ENCODE assay signal across 8 cellular contexts in genomic region chr9:128702445-128702948, GRCh38. TPM values are rescaled to one million over a fixed set of nuclear protein-coding genes. Genes with fewer than 3 reads are reported as not detected.
DNase-seq lines count a peak whose midpoint lies in the region; ATAC-seq and TF ChIP-seq lines count a peak whose summit lies in the region.

PKN3 (plus strand) TSS chr9:128702503; CDS start chr9:128702916, 413 bp downstream.

- no peaks in the 10 kb centered on the region for H3K4me1 Mint-ChIP-seq in Calu3 (ENCODE audit: low read depth, unreplicated experiment)

- intact Hi-C loops in Calu3 (cut with micrococcal nuclease; ENCODE audit: unreplicated experiment): no loop called here

- no peaks in the 10 kb centered on the region for H3K4me1 ChIP-seq in HUES48 (ENCODE audit: control insufficient read depth, insufficient read depth, low read length)
- H3K4me1 ChIP-seq in RWPE2 (ENCODE audit: insufficient read depth, poor library complexity, severe bottlenecking): no peaks in the 10 kb centered on the region
- no peaks in the 10 kb centered on the region for H3K4me1 ChIP-seq in foreskin keratinocyte
- peaks cover 5 to 6% of the 10 kb centered on the region in 2 donors for H3K4me1 ChIP-seq in neuronal stem cell (ENCODE audit: control insufficient read depth in 2 of 2, insufficient read depth in 1 of 2, low read depth in 1 of 2, low read length in 2 of 2)

- peak within 1 kb of the TSS; percentile 98 for H2AFZ ChIP-seq in neuronal stem cell (ENCODE audit: low read length)

- H3K36me3 Mint-ChIP-seq in Calu3 (ENCODE audit: insufficient read depth, unreplicated experiment): peaks cover 21% of the 10 kb centered on the region

- H3K27ac ChIP-seq in HUES48 (ENCODE audit: low read depth, low read length) (peak within 1 kb of the TSS; percentile 67), RWPE2 (ENCODE audit: poor library complexity, severe bottlenecking) (peak within 1 kb of the TSS; percentile 53), foreskin keratinocyte (peak within 1 kb of the TSS; percentile 41), neuronal stem cell (replicated peaks; ENCODE audit: low read length) (peak within 1 kb of the TSS; percentile 75), substantia nigra (ENCODE audit: low read depth, low read length, poor library complexity, severe bottlenecking) (peak within 1 kb of the TSS; percentile 30)

- no peaks in the 10 kb centered on the region for H3K27me3 Mint-ChIP-seq in Calu3 (ENCODE audit: unreplicated experiment)

- no TSS peak for BruUV-seq in Calu3 (replicated peaks; lab: Mats Ljungman, UMichigan)

- H3K4me2 ChIP-seq in neuronal stem cell (ENCODE audit: insufficient read depth, low read length, poor library complexity, severe bottlenecking): peak within 1 kb of the TSS; percentile 83

- H3K9ac ChIP-seq in HUES48 (ENCODE audit: low read depth, low read length) (peak within 1 kb of the TSS; percentile 63), neuronal stem cell (ENCODE audit: low read depth, low read length, poor library complexity) (peak within 1 kb of the TSS; percentile 94)

- no peak within 1 kb of the TSS for H4K91ac ChIP-seq in neuronal stem cell (ENCODE audit: low read depth, low read length, poor library complexity)

- peak within 1 kb of the TSS; percentile 96 for H3K18ac ChIP-seq in neuronal stem cell (ENCODE audit: low read length)

- H2BK15ac ChIP-seq in neuronal stem cell (ENCODE audit: low read length): peak within 1 kb of the TSS; percentile 33

- peak within 1 kb of the TSS; percentile 75 for H3K4me3 Mint-ChIP-seq in Calu3 (ENCODE audit: low read depth, unreplicated experiment)

- H3K4me3 ChIP-seq in HUES48 (ENCODE audit: low read depth, low read length) (peak within 1 kb of the TSS; percentile 81), RWPE2 (ENCODE audit: severe bottlenecking) (peak within 1 kb of the TSS; percentile 58), neuronal stem cell (ENCODE audit: low read length in 2 of 2) (peak within 1 kb of the TSS; percentile 92 to 99)

- peak; percentile 65 for ATAC-seq in GM19467 (IDR thresholded peaks at IDR 0.05; ENCODE audit: unreplicated experiment)
- ATAC-seq in RWPE2 (ENCODE audit: low read depth): peak; percentile 74
- peak; percentile 75 for ATAC-seq in foreskin keratinocyte

- CTCF ChIA-PET in Calu3 (lab: Charles Lee): interaction anchor here (0.6 to 1.0 kb wide), 6 partner anchors 9 to 1481 kb away, joined by 3 to 9 read pairs (median 4); partner anchors contain the start of gene ENDOG

- peak within 1 kb of the TSS; percentile 82 for H4K8ac ChIP-seq in neuronal stem cell (ENCODE audit: low read depth, low read length)

- peak within 1 kb of the TSS; percentile 58 for H2BK12ac ChIP-seq in neuronal stem cell (ENCODE audit: low read length)

- H3K27ac Mint-ChIP-seq in Calu3 (ENCODE audit: unreplicated experiment): no peak within 1 kb of the TSS

- H3K9me3 Mint-ChIP-seq in Calu3 (ENCODE audit: low read depth, unreplicated experiment): no peaks in the 10 kb centered on the region

- no peaks in the 10 kb centered on the region for H3K27me3 ChIP-seq in HUES48 (ENCODE audit: control insufficient read depth, insufficient read depth, low read length)
- H3K27me3 ChIP-seq in RWPE2 (ENCODE audit: insufficient read depth, poor library complexity, severe bottlenecking): no peaks in the 10 kb centered on the region
- H3K27me3 ChIP-seq in foreskin keratinocyte: no peaks in the 10 kb centered on the region
- peaks cover 0 to 2% (median 0%) of the 10 kb centered on the region in 3 experiments for H3K27me3 ChIP-seq in neuronal stem cell (ENCODE audit: control insufficient read depth in 3 of 3, insufficient read depth in 3 of 3, low read depth in 1 of 3, low read length in 3 of 3)

- TF ChIP-seq CTCF in Calu3 (IDR thresholded peaks at IDR 0.05; ENCODE audit: unreplicated experiment) (peak; percentile 75), RWPE2 (IDR thresholded peaks at IDR 0.05; ENCODE audit: poor library complexity, severe bottlenecking) (peak; percentile 96), foreskin keratinocyte (conservative IDR thresholded peaks at IDR 0.05) (peak; percentile 90)

- DNase-seq in Calu3: peak; percentile 91
- peak; percentile 81 for DNase-seq in RWPE2 (ENCODE audit: low spot score)
- DNase-seq in activated effector memory CD4-positive, alpha-beta T cell treated with anti-CD3 and anti-CD28 coated beads, Interleukin-2, amount 50 U/mL, for 16 hours: peak; percentile 94
- DNase-seq in foreskin keratinocyte: peak in 1 of 2 donors; percentile 34
- peak; percentile 91 for DNase-seq in neuronal stem cell (ENCODE audit: low spot score)
- peak in 41 of 49 donors; percentile 39 to 86 (median 61) for DNase-seq in substantia nigra (lab: John Stamatoyannopoulos, UW)

- peak within 1 kb of the TSS; percentile 52 for H3K23ac ChIP-seq in neuronal stem cell (ENCODE audit: low read depth, low read length, poor library complexity)

- H2AK5ac ChIP-seq in neuronal stem cell (ENCODE audit: low read depth, low read length): peak within 1 kb of the TSS; percentile 85

- peaks cover 2% of the 10 kb centered on the region for H3K79me1 ChIP-seq in neuronal stem cell (ENCODE audit: low read depth, low read length)

- H3K14ac ChIP-seq in neuronal stem cell (ENCODE audit: low read length): no peak within 1 kb of the TSS

- H3K36me3 ChIP-seq in HUES48 (ENCODE audit: control insufficient read depth, insufficient read depth, low read length): peaks cover 11% of the 10 kb centered on the region
- H3K36me3 ChIP-seq in RWPE2 (ENCODE audit: low read depth): 0 out of 2 replicates have a peak, but pooled peaks cover 4% of the 10 kb centered on the region
- H3K36me3 ChIP-seq in neuronal stem cell (replicated peaks in 1 of 2; ENCODE audit: control insufficient read depth in 2 of 2, insufficient read depth in 2 of 2, low read length in 2 of 2): peaks cover under 1 to 24% of the 10 kb centered on the region in 2 donors

- H2BK120ac ChIP-seq in neuronal stem cell (ENCODE audit: low read depth, low read length): no peak within 1 kb of the TSS

- peak within 1 kb of the TSS; percentile 66 for H2BK5ac ChIP-seq in neuronal stem cell (ENCODE audit: low read length)

- WGBS in neuronal stem cell (ENCODE audit: extremely low coverage in 2 of 2, insufficient read length in 2 of 2, insufficient replicate concordance in 1 of 2), 2 donors: no CpG with 5 or more reads among the region's 65 CpGs

- H3K4ac ChIP-seq in neuronal stem cell (ENCODE audit: low read length): no peak within 1 kb of the TSS

- no peaks in the 10 kb centered on the region for H3K9me3 ChIP-seq in HUES48 (ENCODE audit: control insufficient read depth, insufficient read depth, low read length)
- no peaks in the 10 kb centered on the region for H3K9me3 ChIP-seq in RWPE2 (ENCODE audit: severe bottlenecking)
- no peaks in the 10 kb centered on the region for H3K9me3 ChIP-seq in neuronal stem cell (replicated peaks in 1 of 2; ENCODE audit: control insufficient read depth in 2 of 2, insufficient read depth in 1 of 2, low read depth in 1 of 2, low read length in 2 of 2)

RNA-seq across cellular contexts. Expression of gene PKN3, which starts in this region (rescaled TPM):
- 6.8 and 7.7 TPM in 2 replicates for total RNA-seq in Calu3 (2022)
- total RNA-seq in foreskin keratinocyte: 7.1 and 9.3 TPM in 2 replicates
- 7.7 and 8.8 TPM in 2 replicates for polyA plus RNA-seq in foreskin keratinocyte
- polyA plus RNA-seq in neuronal stem cell (2013, experiment 1 of 2): 10.5 TPM
- polyA plus RNA-seq in neuronal stem cell (2013, experiment 2 of 2): 10.2 TPM
